Comparison of ENCODE assay signal across 25 cellular contexts in the genomic region with DNA sequence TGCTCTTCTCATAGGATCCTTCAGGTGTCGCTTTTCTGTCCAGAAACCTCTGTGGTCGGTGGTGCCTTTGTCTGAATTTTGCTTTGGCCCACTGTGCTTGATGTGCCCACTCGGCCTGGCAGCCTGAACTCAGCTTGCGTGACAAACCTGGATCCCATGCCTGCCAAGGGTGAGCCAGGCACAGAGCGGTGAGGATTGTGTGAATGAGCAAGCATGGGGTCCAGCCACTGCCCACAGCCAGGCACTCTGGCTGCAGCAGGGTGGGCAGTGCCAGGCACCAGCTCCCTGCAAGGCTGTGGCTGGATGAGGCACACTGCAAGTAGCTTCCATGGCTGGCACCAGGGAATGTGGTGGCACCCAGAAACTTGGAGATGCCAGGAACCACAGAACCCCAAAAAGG.
DNase-seq lines count a peak whose midpoint lies in the region; ATAC-seq, FAIRE-seq and TF ChIP-seq lines count a peak whose summit lies in the region.
"Had no signal": no experiment of that assay in that cellular context is flagged by ENCODE, and none has a peak within 500 bp of the region (broad histone marks: within the 10 kb centered on the region; RNA-seq: fewer than 3 reads in every experiment).

No MANE protein-coding gene starts in this region.

- CTCF ChIA-PET in SK-N-SH (lab: Yijun Ruan, JAX), result no interaction called here
- CTCF ChIA-PET in H1 (lab: Charles Lee; ENCODE audit: partially characterized antibody), result interaction anchor here (1.0 kb wide), 1 partner anchor 14 kb away, joined by 4 read pairs; no protein-coding TSS in a partner anchor

- H3K4me2 ChIP-seq in SK-N-SH, result no peak overlapping the region
- no peak overlapping the region for H3K4me2 ChIP-seq in H1 (ENCODE audit: insufficient read depth in 1 of 2, low read depth in 2 of 2, low read length in 2 of 2)
- H3K4me2 ChIP-seq: KMS-11 had no signal

- TF ChIP-seq POLR2A in H1 (IDR thresholded peaks at IDR 0.05; ENCODE audit: control extremely low read depth in 1 of 2, low read depth in 2 of 2, low read length in 2 of 2), result no peak
- no peak for TF ChIP-seq POLR2A in body of pancreas (IDR thresholded peaks at IDR 0.05)

- H3K9me3 ChIP-seq in SK-N-SH (no peaks in the 10 kb centered on the region), T-helper 17 cell (ENCODE audit: control insufficient read depth, low read length, poor library complexity, severe bottlenecking) (no peaks in the 10 kb centered on the region), H1 (ENCODE audit: insufficient read depth in 2 of 2, low read depth in 1 of 2, low read length in 1 of 2) (no peaks in the 10 kb centered on the region; a peak in 1 of 4 replicates), body of pancreas (no peaks in the 10 kb centered on the region)

- H4K20me1 ChIP-seq in SK-N-SH (ENCODE audit: insufficient read depth), result no peaks in the 10 kb centered on the region
- no peaks in the 10 kb centered on the region for H4K20me1 ChIP-seq in H1 (replicated peaks in 1 of 2; ENCODE audit: control insufficient read depth in 1 of 2, insufficient read depth in 2 of 2, low read length in 2 of 2)

- TF ChIP-seq RAD21 in SK-N-SH (IDR thresholded peaks at IDR 0.05; ENCODE audit: low read length) (no peak), H1 (IDR thresholded peaks at IDR 0.05 in 1 of 2, conservative IDR thresholded peaks at IDR 0.05 in 1 of 2; ENCODE audit: low read depth in 2 of 2, low read length in 2 of 2) (no peak)

- H2AK5ac ChIP-seq in H1 (ENCODE audit: low read depth, low read length), result no peak overlapping the region

- no peaks in the 10 kb centered on the region for H3K9me3 Mint-ChIP-seq in stimulated activated effector memory CD8-positive, alpha-beta T cell treated with anti-CD3 and anti-CD28 coated beads, Interleukin-12 subunit alpha, Interleukin-12 subunit beta, amount 100 ng/mL, for 72 hours

- 2% methylated on average over 4 of the region's 5 CpGs for WGBS in SK-N-SH (ENCODE audit: low lambda C conversion rate)
- WGBS in H1 (ENCODE audit: extremely low coverage in 1 of 2, insufficient coverage in 1 of 2, insufficient read length in 1 of 2, insufficient replicate concordance in 2 of 2, low coverage in 1 of 2, low lambda C conversion rate in 2 of 2, missing lambda C conversion rate in 1 of 2), 2 experiments, result 94% methylated on average over 5 of the region's 5 CpGs; no CpG with 5 or more reads in 1 of the 2 experiments
- 65 to 71% methylated on average over 5 of the region's 5 CpGs for WGBS in body of pancreas, 2 donors

- no peak overlapping the region for H4K8ac ChIP-seq in H1 (ENCODE audit: extremely low read depth, insufficient read depth, low read length)

- H3K14ac ChIP-seq in H1 (ENCODE audit: insufficient read length), result no peak overlapping the region

- intact Hi-C loops in body of pancreas (cut with DNase I), result no loop called here

- no peak overlapping the region for H3K56ac ChIP-seq in H1 (replicated peaks; ENCODE audit: insufficient read length, low read depth, low read length)

- no peak overlapping the region for H2BK20ac ChIP-seq in H1 (ENCODE audit: low read length)

- H4K5ac ChIP-seq in H1 (ENCODE audit: insufficient read length, low read depth, low read length), result no peak overlapping the region

- no peak overlapping the region for H3K18ac ChIP-seq in H1 (ENCODE audit: extremely low read depth, low read length)

- H3K9ac ChIP-seq in SK-N-SH (no peak overlapping the region), H1 (replicated peaks in 1 of 4; ENCODE audit: extremely low read depth in 1 of 4, low read depth in 3 of 4, low read length in 3 of 4) (no peak overlapping the region)
- H3K9ac ChIP-seq: KMS-11 had no signal

- H3K79me2 ChIP-seq in SK-N-SH (ENCODE audit: insufficient read depth), result no peaks in the 10 kb centered on the region
- H3K79me2 ChIP-seq in H1 (ENCODE audit: control insufficient read depth in 1 of 2, insufficient read depth in 2 of 2, low read length in 2 of 2), result no peaks in the 10 kb centered on the region

- no peak overlapping the region for H4K91ac ChIP-seq in H1 (replicated peaks; ENCODE audit: insufficient read length, low read length)

- H2BK120ac ChIP-seq in H1 (replicated peaks; ENCODE audit: low read depth, low read length), result no peak overlapping the region

- DNase-seq in SK-N-SH (no peak), T-helper 17 cell (no peak), H1 (ENCODE audit: low read depth in 1 of 2, low spot score in 2 of 2) (no peak), body of pancreas (no peak), NCI-H774 (lab: John Stamatoyannopoulos, UW) (no peak)
- no peak for DNase-seq in stimulated activated effector memory CD8-positive, alpha-beta T cell treated with anti-CD3 and anti-CD28 coated beads, Interleukin-12 subunit alpha, Interleukin-12 subunit beta, amount 100 ng/mL, for 72 hours (ENCODE audit: low spot score in 2 of 2)
- no peak for DNase-seq in stimulated activated naive CD4-positive, alpha-beta T cell treated with Interleukin-2 at 50 U/mL for 16 hours (lab: John Stamatoyannopoulos, UW)
- DNase-seq: Calu3, DMS79 treated with DMSO at 0.1 percent for 48 hours, GF-D8, GOT3, MM.1S, NCI-H2029, NCI-H446 treated with DMSO at 0.1 percent for 48 hours, NCI-H526, Right ventricle myocardium superior, RPMI8226 had no signal

- H3K27me3 Mint-ChIP-seq in T-helper 17 cell, result no peaks in the 10 kb centered on the region
- H3K27me3 Mint-ChIP-seq: B cell, IgD-negative memory B cell had no signal

- H3K36me3 ChIP-seq in SK-N-SH (replicated peaks in 1 of 2; ENCODE audit: control insufficient read depth in 1 of 2, insufficient read depth in 2 of 2, low read length in 1 of 2) (no peaks in the 10 kb centered on the region), H1 (ENCODE audit: control insufficient read depth in 2 of 4, insufficient read depth in 4 of 4, low read length in 3 of 4) (no peaks in the 10 kb centered on the region), body of pancreas (replicated peaks in 1 of 2; ENCODE audit: insufficient read depth in 1 of 2, low read depth in 2 of 2) (no peaks in the 10 kb centered on the region)

- H3K4me3 Mint-ChIP-seq in T-helper 17 cell, result no peak overlapping the region
- no peak overlapping the region for H3K4me3 Mint-ChIP-seq in stimulated activated effector memory CD8-positive, alpha-beta T cell treated with anti-CD3 and anti-CD28 coated beads, Interleukin-12 subunit alpha, Interleukin-12 subunit beta, amount 100 ng/mL, for 72 hours
- H3K4me3 Mint-ChIP-seq: B cell, IgD-negative memory B cell had no signal

- no peaks in the 10 kb centered on the region for H3K79me1 ChIP-seq in H1 (ENCODE audit: low read depth, low read length)

- 0 out of 2 replicates have a peak overlapping the region, but pooled peaks have one; percentile 50 for H2BK12ac ChIP-seq in H1 (ENCODE audit: low read depth, low read length)

- no peaks in the 10 kb centered on the region for H3K9me2 ChIP-seq in SK-N-SH

- H3K23ac ChIP-seq in H1 (ENCODE audit: insufficient read length), result no peak overlapping the region

- no peak for ATAC-seq in SK-N-SH treated with all-trans-retinoic acid at 6 μM for 48 hours
- no peak for ATAC-seq in T-helper 17 cell
- ATAC-seq in stimulated activated effector memory CD8-positive, alpha-beta T cell treated with anti-CD3 and anti-CD28 coated beads, Interleukin-12 subunit alpha, Interleukin-12 subunit beta, amount 100 ng/mL, for 72 hours, result peak; percentile 40
- no peak for ATAC-seq in body of pancreas
- ATAC-seq: HCT116 had no signal

- H2AFZ ChIP-seq in SK-N-SH (ENCODE audit: low read depth), result no peak overlapping the region
- no peak overlapping the region for H2AFZ ChIP-seq in H1 (ENCODE audit: low read length)

- H3K4ac ChIP-seq in H1 (replicated peaks; ENCODE audit: insufficient read length, low read depth, low read length), result no peak overlapping the region

- no peak overlapping the region for H3K4me3 ChIP-seq in SK-N-SH (ENCODE audit: low read depth in 2 of 2, low read length in 1 of 2)
- H3K4me3 ChIP-seq in H1 (ENCODE audit: extremely low read depth in 1 of 4, insufficient read depth in 2 of 4, low read depth in 3 of 4, low read length in 4 of 4), result no peak overlapping the region
- H3K4me3 ChIP-seq in body of pancreas, result no peak overlapping the region

- no peaks in the 10 kb centered on the region for H3F3A ChIP-seq in SK-N-SH (replicated peaks; ENCODE audit: insufficient read depth)

- TF ChIP-seq EP300 in SK-N-SH (IDR thresholded peaks at IDR 0.05; ENCODE audit: borderline replicate concordance in 1 of 2, low read depth in 1 of 2, low read length in 1 of 2) (no peak), H1 (IDR thresholded peaks at IDR 0.05; ENCODE audit: borderline replicate concordance in 1 of 2, low read depth in 2 of 2, low read length in 2 of 2) (no peak)

- H3K4me1 ChIP-seq in SK-N-SH (ENCODE audit: control insufficient read depth in 1 of 2, insufficient read depth in 2 of 2, low read depth in 1 of 2, low read length in 1 of 2) (no peaks in the 10 kb centered on the region), H1 (replicated peaks in 1 of 4; ENCODE audit: control insufficient read depth in 3 of 4, insufficient read depth in 4 of 4, low read length in 3 of 4) (no peaks in the 10 kb centered on the region; a peak in 1 of 7 replicates), body of pancreas (no peaks in the 10 kb centered on the region)

- no peak for FAIRE-seq in H1 (lab: Jason Lieb, UNC)
- FAIRE-seq: GM12891 had no signal

- H3K27me3 ChIP-seq in SK-N-SH (ENCODE audit: insufficient read depth), result no peaks in the 10 kb centered on the region
- H3K27me3 ChIP-seq in H1 (replicated peaks in 1 of 4; ENCODE audit: control insufficient read depth in 3 of 4, extremely low read depth in 1 of 4, insufficient read depth in 3 of 4, low read length in 3 of 4), result no peaks in the 10 kb centered on the region
- H3K27me3 ChIP-seq in body of pancreas, result no peaks in the 10 kb centered on the region

- H3K23me2 ChIP-seq in H1 (ENCODE audit: low read depth, low read length), result no peaks in the 10 kb centered on the region

- H3K27ac ChIP-seq in SK-N-SH (ENCODE audit: low read depth in 2 of 2, low read length in 1 of 2) (no peak overlapping the region), H1 (ENCODE audit: low read depth, low read length) (no peak overlapping the region), body of pancreas (no peak overlapping the region)
- H3K27ac ChIP-seq: 22Rv1, C4-2B, KMS-11 had no signal

- no peak overlapping the region for H2BK15ac ChIP-seq in H1 (ENCODE audit: low read length)

- H2BK5ac ChIP-seq in H1 (ENCODE audit: low read depth, low read length), result no peak overlapping the region

- TF ChIP-seq CTCF in SK-N-SH (IDR thresholded peaks at IDR 0.05), result peak; percentile 9; the same call in 1 of the 2 replicates
- no peak for TF ChIP-seq CTCF in H1 (IDR thresholded peaks at IDR 0.05; ENCODE audit: control extremely low read depth in 1 of 3, insufficient read depth in 1 of 3, low read depth in 1 of 3, low read length in 3 of 3)
- no peak for TF ChIP-seq CTCF in body of pancreas (IDR thresholded peaks at IDR 0.05)

- H3K36me3 Mint-ChIP-seq in T-helper 17 cell (ENCODE audit: low read depth), result peaks cover 11% of the 10 kb centered on the region
- peaks cover 23% of the 10 kb centered on the region for H3K36me3 Mint-ChIP-seq in stimulated activated effector memory CD8-positive, alpha-beta T cell treated with anti-CD3 and anti-CD28 coated beads, Interleukin-12 subunit alpha, Interleukin-12 subunit beta, amount 100 ng/mL, for 72 hours
- H3K36me3 Mint-ChIP-seq: IgD-negative memory B cell had no signal

- H3K4me1 Mint-ChIP-seq in T-helper 17 cell, result peaks cover 58% of the 10 kb centered on the region
- H3K4me1 Mint-ChIP-seq in stimulated activated effector memory CD8-positive, alpha-beta T cell treated with anti-CD3 and anti-CD28 coated beads, Interleukin-12 subunit alpha, Interleukin-12 subunit beta, amount 100 ng/mL, for 72 hours, result peaks cover 58% of the 10 kb centered on the region
- H3K4me1 Mint-ChIP-seq: B cell, IgD-negative memory B cell had no signal

- peak overlapping the region; percentile 22 for H3K27ac Mint-ChIP-seq in T-helper 17 cell
- H3K27ac Mint-ChIP-seq in stimulated activated effector memory CD8-positive, alpha-beta T cell treated with anti-CD3 and anti-CD28 coated beads, Interleukin-12 subunit alpha, Interleukin-12 subunit beta, amount 100 ng/mL, for 72 hours, result peak overlapping the region; percentile 15
- H3K27ac Mint-ChIP-seq: B cell, IgD-negative memory B cell had no signal

- POLR2A ChIA-PET in SK-N-SH (lab: Yijun Ruan, JAX) (no interaction called here), H1 (lab: Charles Lee; ENCODE audit: partially characterized antibody) (no interaction called here)

Comparison
In these comparisons a context has a peak if more than half of its experiments do, and no peak if none do; other contexts are left out.
1. Of the 17 proteins assayed by ChIP-seq in both H1 and SK-N-SH: peak only in H1: none; only in SK-N-SH: CTCF; in both: none; in neither: 16.